ENCODE assay signal across 17 cellular contexts in genomic region chr2:130174866-130175265, GRCh38. TPM values are rescaled to one million over a fixed set of nuclear protein-coding genes. Genes with fewer than 3 reads are reported as not detected.
DNase-seq lines count a peak whose midpoint lies in the region; ATAC-seq, FAIRE-seq and TF ChIP-seq lines count a peak whose summit lies in the region.
"Not testable (repeated sequence)": the region's sequence is repeated elsewhere in the genome, so short reads cannot be mapped to it uniquely, and the experiment has no call there.
"Had no signal": no experiment of that assay in that cellular context is flagged by ENCODE, and none has a peak within 500 bp of the region (broad histone marks: within the 10 kb centered on the region; RNA-seq: fewer than 3 reads in every experiment).

No MANE protein-coding gene starts in this region.

- FAIRE-seq in GM19239 (lab: Jason Lieb, UNC) = peak; percentile 68
- peak; percentile 86 for FAIRE-seq in bronchial epithelial cell (lab: Jason Lieb, UNC)

- CTCF ChIA-PET in activated CD4-positive, alpha-beta memory T cell treated with anti-CD3 and anti-CD28 coated beads, Interleukin-2, amount 10 ng/mL, durations not matched to agents 7 days and 5 days (lab: Charles Lee) = not testable (repeated sequence)

- not testable (repeated sequence) for H3K9me3 Mint-ChIP-seq in activated CD4-positive, alpha-beta memory T cell treated with anti-CD3 and anti-CD28 coated beads, Interleukin-2, amount 10 ng/mL, durations not matched to agents 7 days and 5 days

- H3K27me3 ChIP-seq in bronchial epithelial cell (ENCODE audit: control insufficient read depth, insufficient read depth, low read length); psoas muscle (ENCODE audit: insufficient read depth in 3 of 3, low read length in 2 of 3): not testable (repeated sequence)

- peaks cover 38% of the 10 kb centered on the region for H3K4me1 Mint-ChIP-seq in activated CD4-positive, alpha-beta memory T cell treated with anti-CD3 and anti-CD28 coated beads, Interleukin-2, amount 10 ng/mL, durations not matched to agents 7 days and 5 days

- ATAC-seq in GM18505 (IDR thresholded peaks at IDR 0.05; ENCODE audit: unreplicated experiment) (peak; percentile 60), GM21786 (IDR thresholded peaks at IDR 0.05; ENCODE audit: unreplicated experiment) (peak; percentile 65), HG02884 (IDR thresholded peaks at IDR 0.05; ENCODE audit: unreplicated experiment) (peak; percentile 80), HG03432 (IDR thresholded peaks at IDR 0.05; ENCODE audit: unreplicated experiment) (peak; percentile 71), psoas muscle (peak; percentile 36 to 93 (median 72))

- H3K27ac ChIP-seq in psoas muscle = not testable (repeated sequence)

- peaks cover 40% of the 10 kb centered on the region for H3K36me3 Mint-ChIP-seq in activated CD4-positive, alpha-beta memory T cell treated with anti-CD3 and anti-CD28 coated beads, Interleukin-2, amount 10 ng/mL, durations not matched to agents 7 days and 5 days (ENCODE audit: low read depth)

- TF ChIP-seq POLR2A in GM18505 (IDR thresholded peaks at IDR 0.05; ENCODE audit: borderline replicate concordance, extremely low read depth, insufficient read depth, insufficient read length) = not testable (repeated sequence)

- H3K4me1 ChIP-seq in psoas muscle = not testable (repeated sequence)

- not testable (repeated sequence) for H3K4me3 ChIP-seq in bronchial epithelial cell (ENCODE audit: low read depth, low read length); psoas muscle

- TF ChIP-seq CTCF in bronchial epithelial cell (IDR thresholded peaks at IDR 0.05; ENCODE audit: insufficient read depth, low read length, severe bottlenecking); psoas muscle (IDR thresholded peaks at IDR 0.05): not testable (repeated sequence)

- DNase-seq in GM19239 (ENCODE audit: insufficient read length, low spot score); activated CD4-positive, alpha-beta memory T cell treated with anti-CD3 and anti-CD28 coated beads, Interleukin-2, amount 10 ng/mL, durations not matched to agents 7 days and 5 days; bronchial epithelial cell (ENCODE audit: low read depth): not testable (repeated sequence)
- peak in 1 of 2 donors; percentile 47 for DNase-seq in psoas muscle

- not testable (repeated sequence) for H3K9me3 ChIP-seq in psoas muscle

- peak overlapping the region; percentile 21 for H3K27ac Mint-ChIP-seq in activated CD4-positive, alpha-beta memory T cell treated with anti-CD3 and anti-CD28 coated beads, Interleukin-2, amount 10 ng/mL, durations not matched to agents 7 days and 5 days

- POLR2A ChIA-PET in activated CD4-positive, alpha-beta memory T cell treated with anti-CD3 and anti-CD28 coated beads, Interleukin-2, amount 10 ng/mL, durations not matched to agents 7 days and 5 days (lab: Charles Lee) = not testable (repeated sequence)

- intact Hi-C loops in psoas muscle (cut with DNase I) = not testable (repeated sequence)

- WGBS in psoas muscle, 3 donors = 64 to 81% (median 73%) methylated on average over 5 of the region's 5 CpGs

- H3K4me3 Mint-ChIP-seq in activated CD4-positive, alpha-beta memory T cell treated with anti-CD3 and anti-CD28 coated beads, Interleukin-2, amount 10 ng/mL, durations not matched to agents 7 days and 5 days = not testable (repeated sequence)

- H3K36me3 ChIP-seq in bronchial epithelial cell (ENCODE audit: control insufficient read depth, insufficient read depth, low read length) = not testable (repeated sequence)
- H3K36me3 ChIP-seq in psoas muscle (ENCODE audit: insufficient read depth in 1 of 2, low read depth in 1 of 2) = peaks cover 7 to 64% of the 10 kb centered on the region in 2 donors

- not testable (repeated sequence) for H3K27me3 Mint-ChIP-seq in activated CD4-positive, alpha-beta memory T cell treated with anti-CD3 and anti-CD28 coated beads, Interleukin-2, amount 10 ng/mL, durations not matched to agents 7 days and 5 days

RNA-seq across cellular contexts. Expression of gene SMPD4, which starts 6.5 kb away (rescaled TPM):
- 10 to 100 TPM; 56.5 to 58.2 TPM for total RNA-seq in activated CD4-positive, alpha-beta memory T cell treated with anti-CD3 and anti-CD28 coated beads, Interleukin-2, amount 10 ng/mL, durations not matched to agents 7 days and 5 days
- total RNA-seq in bronchial epithelial cell (9.5 TPM in 2 replicates), psoas muscle (10 to 100 TPM; 17.7 to 26.1 (median 21.9) TPM)
- polyA plus RNA-seq in psoas muscle = 10 to 100 TPM; 15.7 to 29.8 (median 24.8) TPM

RNA-seq across cellular contexts. Expression of gene MZT2B, which starts 7.2 kb away (rescaled TPM):
- total RNA-seq in activated CD4-positive, alpha-beta memory T cell treated with anti-CD3 and anti-CD28 coated beads, Interleukin-2, amount 10 ng/mL, durations not matched to agents 7 days and 5 days = 100 to 1,000 TPM; 414 to 422 TPM
- total RNA-seq in bronchial epithelial cell = 146 and 217 TPM in 2 replicates
- 100 to 1,000 TPM; 109 to 160 (median 140) TPM for total RNA-seq in psoas muscle
- 100 to 1,000 TPM in 2 of 3 donors, 10 to 100 TPM in 1; 65.3 to 107 (median 104) TPM for polyA plus RNA-seq in psoas muscle

RNA-seq across cellular contexts. Expression of gene TUBA3E, which starts 23.4 kb away (rescaled TPM):
- not detected for total RNA-seq in activated CD4-positive, alpha-beta memory T cell treated with anti-CD3 and anti-CD28 coated beads, Interleukin-2, amount 10 ng/mL, durations not matched to agents 7 days and 5 days
- total RNA-seq in bronchial epithelial cell (not detected in 2 replicates), psoas muscle (not detected)
- polyA plus RNA-seq in psoas muscle = under 1 TPM in 2 of 3 donors, not detected in 1; 0.01 to 0.04 TPM
- total RNA-seq: activated B cell treated with CpG ODN at 0.5 μM for 24 hours; activated naive CD4-positive, alpha-beta T cell treated with anti-CD3 and anti-CD28 coated beads for 36 hours; activated T-helper 1 cell treated with anti-CD3 and anti-CD28 coated beads, Interleukin-12 subunit alpha, Interleukin-12 subunit beta, Interleukin-2, Interleukin-4 antibody, amounts not matched to agents 30 ng/mL and 10 ng/mL and 1 ng/mL, durations not matched to agents 14 hours and 24 hours and 36 hours; body of pancreas; CD4-positive, alpha-beta T cell; HT-29; osteocyte; PC-3 had no signal

RNA-seq across cellular contexts. Expression of gene CCDC74B, which starts 30.0 kb away (rescaled TPM):
- total RNA-seq in activated CD4-positive, alpha-beta memory T cell treated with anti-CD3 and anti-CD28 coated beads, Interleukin-2, amount 10 ng/mL, durations not matched to agents 7 days and 5 days = 1 to 10 TPM in 1 of 2 experiments, under 1 TPM in 1; 0.88 to 1.6 TPM
- total RNA-seq in bronchial epithelial cell (0.38 and 0.79 TPM in 2 replicates), psoas muscle (not detected)
- polyA plus RNA-seq in psoas muscle = under 1 TPM; 0.12 to 0.37 (median 0.21) TPM

RNA-seq across cellular contexts. Expression of gene POTEF, which starts 45.8 kb away (rescaled TPM):
- total RNA-seq in activated CD4-positive, alpha-beta memory T cell treated with anti-CD3 and anti-CD28 coated beads, Interleukin-2, amount 10 ng/mL, durations not matched to agents 7 days and 5 days = not detected
- not detected in 2 replicates for total RNA-seq in bronchial epithelial cell
- total RNA-seq in psoas muscle = not detected
- polyA plus RNA-seq in psoas muscle = not detected
- total RNA-seq: activated B cell treated with CpG ODN at 0.5 μM for 24 hours; activated naive CD4-positive, alpha-beta T cell treated with anti-CD3 and anti-CD28 coated beads for 36 hours; activated T-helper 1 cell treated with anti-CD3 and anti-CD28 coated beads, Interleukin-12 subunit alpha, Interleukin-12 subunit beta, Interleukin-2, Interleukin-4 antibody, amounts not matched to agents 30 ng/mL and 10 ng/mL and 1 ng/mL, durations not matched to agents 14 hours and 24 hours and 36 hours; body of pancreas; CD4-positive, alpha-beta T cell; PC-3 had no signal
- polyA plus RNA-seq: esophagus had no signal
